Comparison of ENCODE assay signal across 13 cellular contexts in the genomic region with DNA sequence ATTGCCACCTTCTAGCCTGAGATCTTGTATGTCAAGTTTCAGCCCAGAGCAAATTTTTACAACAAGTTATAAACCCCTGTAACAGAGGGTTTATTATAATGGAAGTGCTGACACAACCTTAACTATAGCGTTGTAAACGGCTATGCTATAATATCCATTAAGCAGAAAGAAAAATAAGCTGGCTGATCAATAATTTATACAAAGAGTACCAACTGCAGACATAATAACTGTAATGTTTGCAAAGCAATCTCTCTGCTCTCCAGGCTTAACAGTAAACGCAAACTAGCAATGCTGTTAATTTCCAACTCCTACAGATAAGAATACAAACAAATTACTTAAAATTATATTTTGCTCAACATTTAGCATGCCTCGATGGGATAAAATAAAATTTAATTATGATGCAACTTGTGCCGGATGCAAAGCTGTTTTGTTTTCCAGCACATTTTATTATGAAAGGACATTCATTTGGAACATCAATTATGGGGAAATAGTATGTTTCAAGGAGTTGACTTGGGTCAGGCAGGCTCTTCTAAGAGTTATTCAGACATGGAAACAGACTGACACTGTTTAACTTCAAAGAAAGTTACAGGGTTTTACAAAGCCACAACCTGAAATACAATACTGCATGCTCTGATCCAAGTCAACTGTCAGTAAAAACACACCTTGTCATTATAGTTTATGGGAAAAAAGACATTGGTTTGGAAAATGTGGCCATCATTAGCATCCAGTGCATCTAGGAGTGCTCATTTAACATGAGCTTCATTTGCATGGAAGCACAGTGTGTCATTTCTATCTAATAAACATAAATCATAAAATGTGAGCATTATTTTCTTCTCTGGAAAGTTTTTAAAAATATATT. TPM values are rescaled to one million over a fixed set of nuclear protein-coding genes. Genes with fewer than 3 reads are reported as not detected.
"Had no signal": no experiment of that assay in that cellular context is flagged by ENCODE, and none has a peak within 500 bp of the region (broad histone marks: within the 10 kb centered on the region; RNA-seq: fewer than 3 reads in every experiment).

No MANE protein-coding gene starts in this region.

- H3K4me3 ChIP-seq: heart left ventricle, left lung, smooth muscle cell, uterus had no signal

- H3K9me3 ChIP-seq: heart left ventricle, left lung, uterus had no signal

- ATAC-seq: activated T-helper 17 cell treated with anti-CD3 and anti-CD28 coated beads, Interleukin-2, amount 50 U/mL, for 72 hours; foreskin keratinocyte; heart left ventricle; left lung; natural killer cell treated with Interleukin-12 subunit alpha and Interleukin-12 subunit beta and Interleukin-15 and Interleukin-18, amount 100 ng/mL, for 72 hours; right cardiac atrium had no signal

- H3K4me1 ChIP-seq: foreskin keratinocyte, uterus had no signal

- H3K36me3 ChIP-seq: heart left ventricle, left lung, uterus had no signal

- DNase-seq: activated B cell treated with CpG ODN at 0.5 μM for 24 hours; activated CD4-positive, alpha-beta T cell treated with anti-CD3 and anti-CD28 coated beads, Interleukin-2, amount 10 ng/mL, durations not matched to agents 7 days and 5 days; activated CD8-positive, alpha-beta memory T cell treated with anti-CD3 and anti-CD28 coated beads for 24 hours; activated naive CD4-positive, alpha-beta T cell treated with anti-CD3 and anti-CD28 coated beads for 36 hours; foreskin keratinocyte; heart left ventricle; left lung; occipital lobe; right cardiac atrium; uterus had no signal

RNA-seq across cellular contexts. Expression of a gene that starts 6.6 kb away (rescaled TPM):
- total RNA-seq: activated B cell treated with CpG ODN at 0.5 μM for 24 hours; activated CD4-positive, alpha-beta T cell treated with anti-CD3 and anti-CD28 coated beads, Interleukin-2, amount 10 ng/mL, durations not matched to agents 7 days and 5 days; activated naive CD4-positive, alpha-beta T cell treated with anti-CD3 and anti-CD28 coated beads for 36 hours; activated T-helper 17 cell treated with anti-CD3 and anti-CD28 coated beads, Interleukin-2, amount 50 U/mL, for 72 hours; foreskin keratinocyte had no signal
